18 cellular contexts compared by ENCODE assay signal in genomic region chr2:106280224-106280623, GRCh38.
A peak's percentile ranks its signal among the peaks of the same experiment; 100 is the strongest.
DNase-seq lines count a peak whose midpoint lies in the region; ATAC-seq, FAIRE-seq and TF ChIP-seq lines count a peak whose summit lies in the region.
"Had no signal": no experiment of that assay in that cellular context is flagged by ENCODE, and none has a peak within 500 bp of the region (broad histone marks: within the 10 kb centered on the region; RNA-seq: fewer than 3 reads in every experiment).

No MANE protein-coding gene starts in this region.

- no TSS peak for BruUV-seq in HepG2 (replicated peaks; lab: Mats Ljungman, UMichigan)

- no peaks in the 10 kb centered on the region for H3K9me3 ChIP-seq in HepG2 (ENCODE audit: low read length)
- no peaks in the 10 kb centered on the region for H3K9me3 ChIP-seq in right lobe of liver
- H3K9me3 ChIP-seq in left lung = no peaks in the 10 kb centered on the region
- H3K9me3 ChIP-seq in neural progenitor cell (ENCODE audit: low read depth) = no peaks in the 10 kb centered on the region
- H3K9me3 ChIP-seq: A549, HAP-1 had no signal

- no peak overlapping the region for H3K4me2 ChIP-seq in HepG2 (ENCODE audit: low read depth, low read length)
- H3K4me2 ChIP-seq in neural progenitor cell = no peak overlapping the region
- H3K4me2 ChIP-seq: A549 had no signal

- TF ChIP-seq CTCF in HepG2 (CRISPR knock-in tag; IDR thresholded peaks at IDR 0.05) = no peak
- no peak for TF ChIP-seq CTCF in right lobe of liver (IDR thresholded peaks at IDR 0.05)
- TF ChIP-seq CTCF in left lung (IDR thresholded peaks at IDR 0.05) = no peak
- no peak for TF ChIP-seq CTCF in neural progenitor cell (IDR thresholded peaks at IDR 0.05)
- no peak for TF ChIP-seq CTCF in type B pancreatic cell (conservative IDR thresholded peaks at IDR 0.05)

- no peaks in the 10 kb centered on the region for H3K36me3 ChIP-seq in HepG2 (replicated peaks in 1 of 2; ENCODE audit: control insufficient read depth in 1 of 2, insufficient read depth in 2 of 2, low read length in 2 of 2)
- no peaks in the 10 kb centered on the region for H3K36me3 ChIP-seq in right lobe of liver
- H3K36me3 ChIP-seq in left lung = no peaks in the 10 kb centered on the region
- no peaks in the 10 kb centered on the region for H3K36me3 ChIP-seq in neural progenitor cell
- H3K36me3 ChIP-seq: HAP-1 had no signal

- H3K27me3 ChIP-seq in HepG2 (ENCODE audit: control insufficient read depth in 1 of 2, insufficient read depth in 2 of 2, low read length in 2 of 2) (no peaks in the 10 kb centered on the region), right lobe of liver (no peaks in the 10 kb centered on the region), left lung (no peaks in the 10 kb centered on the region), neural progenitor cell (no peaks in the 10 kb centered on the region)

- H3K27me3 Mint-ChIP-seq in neural progenitor cell (ENCODE audit: insufficient read depth, low read depth) = peaks cover 19% of the 10 kb centered on the region
- H3K27me3 Mint-ChIP-seq in type B pancreatic cell = no peaks in the 10 kb centered on the region
- H3K27me3 Mint-ChIP-seq in T-helper 2 cell treated with Interferon-gamma antibody and Interleukin-4, amounts not matched to agents 5 μg/mL and 100 μg/mL, for 36 hours (ENCODE audit: low read depth) = peaks cover 10% of the 10 kb centered on the region

- no peak for ATAC-seq in HepG2
- ATAC-seq in right lobe of liver = no peak
- ATAC-seq in left lung = peak; percentile 12
- ATAC-seq in GM19455 (IDR thresholded peaks at IDR 0.05; ENCODE audit: unreplicated experiment) = no peak
- no peak for ATAC-seq in HG03039 (IDR thresholded peaks at IDR 0.05; ENCODE audit: unreplicated experiment)
- ATAC-seq: A549, GM12878 had no signal

- CTCF ChIA-PET in HepG2 (lab: Yijun Ruan, JAX; ENCODE audit: low intra/inter-chr PET ratio, low total read pairs) = no interaction called here

- TF ChIP-seq RAD21 in HepG2 (CRISPR knock-in tag; IDR thresholded peaks at IDR 0.05) = no peak

- H3K27ac Mint-ChIP-seq in neural progenitor cell (peak overlapping the region; percentile 94), type B pancreatic cell (peak overlapping the region; percentile 66)
- H3K27ac Mint-ChIP-seq in T-helper 2 cell treated with Interferon-gamma antibody and Interleukin-4, amounts not matched to agents 5 μg/mL and 100 μg/mL, for 36 hours = no peak overlapping the region

- no peak overlapping the region for H3K9ac ChIP-seq in HepG2 (ENCODE audit: insufficient read depth, low read depth, low read length)
- H3K9ac ChIP-seq in neural progenitor cell = no peak overlapping the region
- H3K9ac ChIP-seq: GM23248 had no signal

- WGBS in HepG2 (ENCODE audit: low lambda C conversion rate) = 45% methylated on average over 3 of the region's 3 CpGs
- 49% methylated on average over 3 of the region's 3 CpGs for WGBS in right lobe of liver (ENCODE audit: insufficient coverage, low coverage, low lambda C conversion rate, missing lambda C conversion rate)

- TF ChIP-seq EP300 in HepG2 (IDR thresholded peaks at IDR 0.05; ENCODE audit: low read depth in 2 of 2, low read length in 2 of 2) = no peak
- no peak for TF ChIP-seq EP300 in HepG2 (CRISPR knock-in tag; IDR thresholded peaks at IDR 0.05; ENCODE audit: borderline replicate concordance)

- in situ Hi-C loops in HepG2 (cut with HindIII; ENCODE audit: extremely low pct_ligation_motif_present, low pct_unique_long_range_greater_than_20kb) = no loop called here

- DNase-seq in HepG2 (ENCODE audit: low spot score) (no peak), right lobe of liver (no peak), left lung (no peak), neural progenitor cell (ENCODE audit: low spot score) (no peak), type B pancreatic cell (ENCODE audit: extremely low spot score, unreplicated experiment) (no peak)
- no peak for DNase-seq in T-helper 2 cell treated with Interferon-gamma antibody and Interleukin-4, amounts not matched to agents 5 μg/mL and 100 μg/mL, for 36 hours (ENCODE audit: low spot score)
- DNase-seq: AML-193; CD4-positive, alpha-beta memory T cell; DMS153; DMS79; GM23248 had no signal

- TF ChIP-seq POLR2A in HepG2 (IDR thresholded peaks at IDR 0.05; ENCODE audit: insufficient read depth in 1 of 2, low read depth in 2 of 2, low read length in 2 of 2) (no peak), right lobe of liver (IDR thresholded peaks at IDR 0.05) (no peak)

- no peaks in the 10 kb centered on the region for H4K20me1 ChIP-seq in HepG2 (ENCODE audit: insufficient read depth, low read length)
- H4K20me1 ChIP-seq in neural progenitor cell (ENCODE audit: low read depth) = no peaks in the 10 kb centered on the region

- H3K4me1 ChIP-seq in HepG2 (ENCODE audit: insufficient read depth, low read length) = peaks cover 82% of the 10 kb centered on the region
- H3K4me1 ChIP-seq in right lobe of liver = no peaks in the 10 kb centered on the region
- H3K4me1 ChIP-seq in left lung = peaks cover 0 to 3% of the 10 kb centered on the region in 2 donors
- H3K4me1 ChIP-seq in neural progenitor cell = no peaks in the 10 kb centered on the region
- H3K4me1 ChIP-seq: A549, HAP-1 had no signal

- H3K4me1 Mint-ChIP-seq in neural progenitor cell (peaks cover 60% of the 10 kb centered on the region), type B pancreatic cell (ENCODE audit: unreplicated experiment) (peaks cover 47% of the 10 kb centered on the region)
- H3K4me1 Mint-ChIP-seq in T-helper 2 cell treated with Interferon-gamma antibody and Interleukin-4, amounts not matched to agents 5 μg/mL and 100 μg/mL, for 36 hours (ENCODE audit: low read depth) = no peaks in the 10 kb centered on the region
- H3K4me1 Mint-ChIP-seq: CD4-positive, alpha-beta memory T cell had no signal

- no peaks in the 10 kb centered on the region for H3K79me2 ChIP-seq in HepG2 (ENCODE audit: insufficient read depth, low read length)
- H3K79me2 ChIP-seq in neural progenitor cell (ENCODE audit: low read depth) = no peaks in the 10 kb centered on the region

- H3K27ac ChIP-seq in HepG2 (ENCODE audit: extremely low read length, insufficient read depth, low read length) (peak overlapping the region; percentile 22), right lobe of liver (no peak overlapping the region), left lung (no peak overlapping the region), neural progenitor cell (no peak overlapping the region)
- H3K27ac ChIP-seq: 22Rv1, A549, C4-2B, GM23248 had no signal

- H3K4me3 Mint-ChIP-seq in neural progenitor cell (no peak overlapping the region), type B pancreatic cell (peak overlapping the region; percentile 41)
- H3K4me3 Mint-ChIP-seq in T-helper 2 cell treated with Interferon-gamma antibody and Interleukin-4, amounts not matched to agents 5 μg/mL and 100 μg/mL, for 36 hours = no peak overlapping the region
- H3K4me3 Mint-ChIP-seq: CD4-positive, alpha-beta memory T cell had no signal

- H3K4me3 ChIP-seq in HepG2 (replicated peaks in 1 of 3; ENCODE audit: insufficient read depth in 1 of 3, low read depth in 2 of 3, low read length in 3 of 3) = no peak overlapping the region
- H3K4me3 ChIP-seq in right lobe of liver = no peak overlapping the region
- no peak overlapping the region for H3K4me3 ChIP-seq in left lung
- no peak overlapping the region for H3K4me3 ChIP-seq in neural progenitor cell
- H3K4me3 ChIP-seq: A549, GM12878, GM23248, HAP-1 had no signal

- no peak overlapping the region for H2AFZ ChIP-seq in HepG2 (ENCODE audit: low read length)
- H2AFZ ChIP-seq in neural progenitor cell (replicated peaks) = no peak overlapping the region
- H2AFZ ChIP-seq: GM23248 had no signal

- FAIRE-seq in HepG2 (lab: Jason Lieb, UNC) = peak; percentile 26
- FAIRE-seq: A549, GM12878 had no signal

- no peaks in the 10 kb centered on the region for H3F3A ChIP-seq in neural progenitor cell (ENCODE audit: low read depth)

- H3K36me3 Mint-ChIP-seq in neural progenitor cell (no peaks in the 10 kb centered on the region), type B pancreatic cell (no peaks in the 10 kb centered on the region)
- H3K36me3 Mint-ChIP-seq in T-helper 2 cell treated with Interferon-gamma antibody and Interleukin-4, amounts not matched to agents 5 μg/mL and 100 μg/mL, for 36 hours (ENCODE audit: low read depth) = no peaks in the 10 kb centered on the region
- H3K36me3 Mint-ChIP-seq: CD4-positive, alpha-beta memory T cell had no signal

- POLR2A ChIA-PET in HepG2 (lab: Yijun Ruan, JAX) = no interaction called here

- intact Hi-C loops in HepG2 (cut with micrococcal nuclease; ENCODE audit: unreplicated experiment) (no loop called here), right lobe of liver (cut with DNase I) (no loop called here), left lung (cut with DNase I) (no loop called here)

- H3K9me3 Mint-ChIP-seq in neural progenitor cell (no peaks in the 10 kb centered on the region), type B pancreatic cell (no peaks in the 10 kb centered on the region)
- H3K9me3 Mint-ChIP-seq in T-helper 2 cell treated with Interferon-gamma antibody and Interleukin-4, amounts not matched to agents 5 μg/mL and 100 μg/mL, for 36 hours = no peaks in the 10 kb centered on the region
- H3K9me3 Mint-ChIP-seq: CD4-positive, alpha-beta memory T cell had no signal

TF ChIP-seq in HepG2, 621 proteins besides CTCF, POLR2A, EP300 and RAD21 (continues in another document):
- TF ChIP-seq ZNF441 (CRISPR knock-in tag; IDR thresholded peaks at IDR 0.05; ENCODE audit: borderline replicate concordance) = peak; percentile 85; the same call in 1 of the 2 replicates
- TF ChIP-seq RXRB (CRISPR knock-in tag; IDR thresholded peaks at IDR 0.05; ENCODE audit: borderline replicate concordance) = 0 out of 2 replicates have a peak, but pooled peaks have one; percentile 38
- TF ChIP-seq NR2F2 (IDR thresholded peaks at IDR 0.05; ENCODE audit: borderline replicate concordance, low read depth) = peak; percentile 37; the same call in 1 of the 2 replicates
- no peak for TF ChIP-seq NFE2L2 (IDR thresholded peaks at IDR 0.05; ENCODE audit: low read length)
- TF ChIP-seq ZNF788 (CRISPR knock-in tag; IDR thresholded peaks at IDR 0.05; ENCODE audit: borderline replicate concordance) = 0 out of 2 replicates have a peak, but pooled peaks have one; percentile 32
- TF ChIP-seq TFAP4 (IDR thresholded peaks at IDR 0.05; ENCODE audit: borderline replicate concordance, low read depth) = peak; percentile 83
- no peak for TF ChIP-seq TEF (CRISPR knock-in tag; IDR thresholded peaks at IDR 0.05)
